1 cellular context compared by ENCODE assay signal in genomic region chr12:53937596-53938275, GRCh38.
TF ChIP-seq lines count a peak whose summit lies in the region.

No MANE protein-coding gene starts in this region.

TF ChIP-seq in H1, 55 proteins besides CTCF, POLR2A, EP300 and RAD21:
- TF ChIP-seq CTBP2 (IDR thresholded peaks at IDR 0.05; ENCODE audit: borderline replicate concordance, insufficient read depth, insufficient read length, low read length) (peak; percentile 21), BCL11A (IDR thresholded peaks at IDR 0.05; ENCODE audit: low read depth in 2 of 2, low read length in 2 of 2) (no peak), SUZ12 (IDR thresholded peaks at IDR 0.05; ENCODE audit: low read length) (peak; percentile 25; the same call in 1 of the 2 replicates), RNF2 (IDR thresholded peaks at IDR 0.05; ENCODE audit: borderline replicate concordance, low read depth, low read length, missing control alignments, poor library complexity, severe bottlenecking) (peak; percentile 62), EZH2 (IDR thresholded peaks at IDR 0.05; ENCODE audit: low read depth, low read length, severe bottlenecking) (peak; percentile 54)
